Comparison of ENCODE assay signal across 8 cellular contexts in genomic region chr12:53205747-53206146, GRCh38. TPM values are rescaled to one million over a fixed set of nuclear protein-coding genes. Genes with fewer than 3 reads are reported as not detected.
DNase-seq lines count a peak whose midpoint lies in the region; ATAC-seq and TF ChIP-seq lines count a peak whose summit lies in the region.

No MANE protein-coding gene starts in this region.

- H3K4me1 Mint-ChIP-seq in activated CD4-positive, alpha-beta T cell treated with anti-CD3 and anti-CD28 coated beads, Interleukin-2, amount 10 ng/mL, durations not matched to agents 7 days and 5 days, result peaks cover 78% of the 10 kb centered on the region

- H3K27me3 Mint-ChIP-seq in activated CD4-positive, alpha-beta T cell treated with anti-CD3 and anti-CD28 coated beads, Interleukin-2, amount 10 ng/mL, durations not matched to agents 7 days and 5 days, result no peaks in the 10 kb centered on the region

- peaks cover 61% of the 10 kb centered on the region for H3K36me3 Mint-ChIP-seq in activated CD4-positive, alpha-beta T cell treated with anti-CD3 and anti-CD28 coated beads, Interleukin-2, amount 10 ng/mL, durations not matched to agents 7 days and 5 days (ENCODE audit: low read depth)

- CTCF ChIA-PET in activated CD4-positive, alpha-beta T cell treated with anti-CD3 and anti-CD28 coated beads, Interleukin-2, amount 10 ng/mL, durations not matched to agents 7 days and 5 days (lab: Charles Lee), result interaction anchor here (0.6 to 2.2 kb wide), 8 partner anchors 8 to 118 kb away, joined by 3 to 9 read pairs (median 4); partner anchors contain the start of genes CSAD and ZNF740

- peak; percentile 62 for ATAC-seq in GM21367 (IDR thresholded peaks at IDR 0.05; ENCODE audit: unreplicated experiment)
- peak; percentile 34 for ATAC-seq in HG03575 (IDR thresholded peaks at IDR 0.05; ENCODE audit: extremely low read depth, insufficient number of reproducible peaks, low FRiP score, unreplicated experiment)

- POLR2A ChIA-PET in activated CD4-positive, alpha-beta T cell treated with anti-CD3 and anti-CD28 coated beads, Interleukin-2, amount 10 ng/mL, durations not matched to agents 7 days and 5 days (lab: Charles Lee), result no interaction called here

- no peaks in the 10 kb centered on the region for H3K9me3 Mint-ChIP-seq in activated CD4-positive, alpha-beta T cell treated with anti-CD3 and anti-CD28 coated beads, Interleukin-2, amount 10 ng/mL, durations not matched to agents 7 days and 5 days

- DNase-seq in Daoy (ENCODE audit: low read depth) (peak; percentile 90), fibroblast of mammary gland (ENCODE audit: low read depth) (peak; percentile 91), globus pallidus (ENCODE audit: low spot score) (no peak), SK-N-DZ (ENCODE audit: low spot score) (no peak)
- peak; percentile 82 for DNase-seq in activated CD4-positive, alpha-beta T cell treated with anti-CD3 and anti-CD28 coated beads, Interleukin-2, amount 10 ng/mL, durations not matched to agents 7 days and 5 days
- DNase-seq in stimulated activated CD8-positive, alpha-beta memory T cell treated with anti-CD3 and anti-CD28 coated beads, Interleukin-4, amount 100 ng/mL, for 1 hour (ENCODE audit: low read depth in 2 of 2, low spot score in 1 of 2), result peak; percentile 35 to 36

- no peak for TF ChIP-seq CTCF in fibroblast of mammary gland (conservative IDR thresholded peaks at IDR 0.05; ENCODE audit: control insufficient read depth, insufficient read depth, low read depth, low read length)

- H3K27ac Mint-ChIP-seq in activated CD4-positive, alpha-beta T cell treated with anti-CD3 and anti-CD28 coated beads, Interleukin-2, amount 10 ng/mL, durations not matched to agents 7 days and 5 days, result peak overlapping the region; percentile 87

- H3K4me3 ChIP-seq in fibroblast of mammary gland (ENCODE audit: control insufficient read depth, low read depth, low read length), result no peak overlapping the region

- peak overlapping the region; percentile 84 for H3K4me3 Mint-ChIP-seq in activated CD4-positive, alpha-beta T cell treated with anti-CD3 and anti-CD28 coated beads, Interleukin-2, amount 10 ng/mL, durations not matched to agents 7 days and 5 days

RNA-seq across cellular contexts. Expression of gene ITGB7, which starts 1.3 kb away (rescaled TPM):
- total RNA-seq in Daoy (2014; rRNA removed; shearing (Covaris generic)), result 0.03 and 0.34 TPM in 2 replicates
- 100 to 1,000 TPM; 621 to 702 TPM for total RNA-seq in activated CD4-positive, alpha-beta T cell treated with anti-CD3 and anti-CD28 coated beads, Interleukin-2, amount 10 ng/mL, durations not matched to agents 7 days and 5 days
- 0.14 TPM in 1 of 2 replicates, not detected in the other for polyA plus RNA-seq in SK-N-DZ (2014; cell fraction: cytosol; rRNA removed)
- polyA plus RNA-seq in SK-N-DZ (2014; cell fraction: nucleus; rRNA removed), result not detected in 2 replicates

RNA-seq across cellular contexts. Expression of gene CSAD, which starts 25.0 kb away (rescaled TPM):
- 4.7 and 11.0 TPM in 2 replicates for total RNA-seq in Daoy (2014; rRNA removed; shearing (Covaris generic))
- total RNA-seq in activated CD4-positive, alpha-beta T cell treated with anti-CD3 and anti-CD28 coated beads, Interleukin-2, amount 10 ng/mL, durations not matched to agents 7 days and 5 days, result 10 to 100 TPM; 33.3 to 34.7 TPM
- polyA plus RNA-seq in SK-N-DZ (2014; cell fraction: cytosol; rRNA removed), result 8.3 and 10.5 TPM in 2 replicates
- 54.6 and 66.7 TPM in 2 replicates for polyA plus RNA-seq in SK-N-DZ (2014; cell fraction: nucleus; rRNA removed)

RNA-seq across cellular contexts. Expression of gene ZNF740, which starts 25.2 kb away (rescaled TPM):
- total RNA-seq in Daoy (2014; rRNA removed; shearing (Covaris generic)), result 10.9 and 12.0 TPM in 2 replicates
- total RNA-seq in activated CD4-positive, alpha-beta T cell treated with anti-CD3 and anti-CD28 coated beads, Interleukin-2, amount 10 ng/mL, durations not matched to agents 7 days and 5 days, result 10 to 100 TPM; 38.9 to 44.1 TPM
- polyA plus RNA-seq in SK-N-DZ (2014; cell fraction: cytosol; rRNA removed), result 15.1 and 20.2 TPM in 2 replicates
- 30.2 and 38.9 TPM in 2 replicates for polyA plus RNA-seq in SK-N-DZ (2014; cell fraction: nucleus; rRNA removed)

RNA-seq across cellular contexts. Expression of gene RARG, which starts 26.3 kb away (rescaled TPM):
- total RNA-seq in Daoy (2014; rRNA removed; shearing (Covaris generic)), result 3.5 and 6.2 TPM in 2 replicates
- total RNA-seq in activated CD4-positive, alpha-beta T cell treated with anti-CD3 and anti-CD28 coated beads, Interleukin-2, amount 10 ng/mL, durations not matched to agents 7 days and 5 days, result 10 to 100 TPM; 58.3 to 59.7 TPM
- polyA plus RNA-seq in SK-N-DZ (2014; cell fraction: cytosol; rRNA removed), result 0.35 and 2.0 TPM in 2 replicates
- polyA plus RNA-seq in SK-N-DZ (2014; cell fraction: nucleus; rRNA removed), result 1.9 and 2.2 TPM in 2 replicates

Comparison
In these comparisons a context has a peak if more than half of its experiments do, and no peak if none do; other contexts are left out.
1. DNase-seq: peak in Daoy (single experiment), activated CD4-positive, alpha-beta T cell treated with anti-CD3 and anti-CD28 coated beads, Interleukin-2, amount 10 ng/mL, durations not matched to agents 7 days and 5 days (single experiment), fibroblast of mammary gland (single experiment) and stimulated activated CD8-positive, alpha-beta memory T cell treated with anti-CD3 and anti-CD28 coated beads, Interleukin-4, amount 100 ng/mL, for 1 hour (2 of 2); none in globus pallidus (single experiment) and SK-N-DZ (single experiment).
2. RNA of gene ITGB7, which starts 1.3 kb away (total RNA-seq): 621 to 702 TPM in activated CD4-positive, alpha-beta T cell treated with anti-CD3 and anti-CD28 coated beads, Interleukin-2, amount 10 ng/mL, durations not matched to agents 7 days and 5 days; 0.03 to 0.34 TPM in Daoy; every median in the first group is over 100 times any median in the second.